In the genomic region with DNA sequence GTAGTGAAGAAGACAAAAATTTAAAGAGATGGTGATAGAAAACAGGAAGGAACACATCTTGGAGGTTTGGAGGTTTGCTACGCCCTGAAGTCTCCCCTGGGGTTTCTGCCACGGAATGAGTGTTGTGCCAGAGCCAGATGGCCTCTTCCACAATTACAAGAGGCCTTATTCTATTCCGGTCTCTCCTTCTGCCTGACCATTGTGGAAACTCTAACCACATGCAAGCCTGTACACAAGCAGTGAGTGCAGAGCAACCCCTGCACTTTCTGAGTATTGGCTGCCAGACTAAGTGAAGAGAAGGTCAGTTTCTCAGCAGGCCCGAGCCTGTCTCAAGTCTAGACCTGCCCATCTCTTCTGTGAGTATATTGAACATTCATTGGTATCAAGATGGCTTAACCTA, we compare ENCODE assay signal across 14 cellular contexts. TPM values are rescaled to one million over a fixed set of nuclear protein-coding genes. Genes with fewer than 3 reads are reported as not detected.
A peak's percentile ranks its signal among the peaks of the same experiment; 100 is the strongest.
DNase-seq lines count a peak whose midpoint lies in the region; TF ChIP-seq lines count a peak whose summit lies in the region.
"Had no signal": no experiment of that assay in that cellular context is flagged by ENCODE, and none has a peak within 500 bp of the region (broad histone marks: within the 10 kb centered on the region; RNA-seq: fewer than 3 reads in every experiment).

No MANE protein-coding gene starts in this region.

- peaks cover 12% of the 10 kb centered on the region for H3K9me3 Mint-ChIP-seq in activated naive CD4-positive, alpha-beta T cell treated with anti-CD3 and anti-CD28 coated beads, Interleukin-2, amount 50 U/mL, for 24 hours

- WGBS in thymus: 68% methylated on average over 4 of the region's 4 CpGs

- no peak overlapping the region for H3K4me3 Mint-ChIP-seq in activated naive CD4-positive, alpha-beta T cell treated with anti-CD3 and anti-CD28 coated beads, Interleukin-2, amount 50 U/mL, for 24 hours

- H3K36me3 ChIP-seq in thymus (ENCODE audit: control insufficient read depth, insufficient read depth): no peaks in the 10 kb centered on the region

- H3K4me1 ChIP-seq in thymus (ENCODE audit: control insufficient read depth, insufficient read depth, low read length): peaks cover 3% of the 10 kb centered on the region

- H3K4me1 Mint-ChIP-seq in activated naive CD4-positive, alpha-beta T cell treated with anti-CD3 and anti-CD28 coated beads, Interleukin-2, amount 50 U/mL, for 24 hours: peaks cover 17% of the 10 kb centered on the region

- H3K9me3 ChIP-seq in thymus (ENCODE audit: control insufficient read depth): no peaks in the 10 kb centered on the region
- H3K9me3 ChIP-seq: A549 had no signal

- no peaks in the 10 kb centered on the region for H3K27me3 Mint-ChIP-seq in activated naive CD4-positive, alpha-beta T cell treated with anti-CD3 and anti-CD28 coated beads, Interleukin-2, amount 50 U/mL, for 24 hours

- H3K27ac ChIP-seq in HL-60 (replicated peaks) (peak overlapping the region; percentile 60), thymus (ENCODE audit: low read depth) (peak overlapping the region; percentile 8)

- DNase-seq in activated naive CD4-positive, alpha-beta T cell (lab: John Stamatoyannopoulos, UW): no peak
- DNase-seq in HL-60 (ENCODE audit: low read depth in 1 of 2, low spot score in 1 of 2) (peak; percentile 6 to 91), choroid plexus epithelial cell (ENCODE audit: low read depth) (peak; percentile 79), NCI-H2227 (lab: John Stamatoyannopoulos, UW; ENCODE audit: unreplicated experiment) (no peak), cerebellar cortex (ENCODE audit: low spot score) (no peak), HUDEP-2 (lab: John Stamatoyannopoulos, UW; ENCODE audit: unreplicated experiment in 76 of 76) (no peak)
- DNase-seq: activated naive CD4-positive, alpha-beta T cell treated with anti-CD3 and anti-CD28 coated beads, Interleukin-2, amount 50 U/mL, for 16 hours; mesendoderm; NCI-H526 treated with DMSO at 0.1 percent for 48 hours; small intestine; stimulated activated naive CD8-positive, alpha-beta T cell treated with anti-CD3 and anti-CD28 coated beads, Interleukin-15, Interleukin-2, amounts not matched to agents 100 U/mL and 50 U/mL, for 24 hours had no signal

- H3K4me3 ChIP-seq in HL-60 (replicated peaks; ENCODE audit: insufficient read depth, low read length) (no peak overlapping the region), choroid plexus epithelial cell (ENCODE audit: low read depth, low read length) (no peak overlapping the region), thymus (ENCODE audit: low read length) (no peak overlapping the region)
- H3K4me3 ChIP-seq: A549 had no signal

- peaks cover 6% of the 10 kb centered on the region for H3K36me3 Mint-ChIP-seq in activated naive CD4-positive, alpha-beta T cell treated with anti-CD3 and anti-CD28 coated beads, Interleukin-2, amount 50 U/mL, for 24 hours

- H3K27ac Mint-ChIP-seq in activated naive CD4-positive, alpha-beta T cell treated with anti-CD3 and anti-CD28 coated beads, Interleukin-2, amount 50 U/mL, for 24 hours: peak overlapping the region; percentile 60

- TF ChIP-seq CTCF in HL-60 (IDR thresholded peaks at IDR 0.05; ENCODE audit: insufficient read depth, low read length) (no peak), choroid plexus epithelial cell (conservative IDR thresholded peaks at IDR 0.05; ENCODE audit: low read depth, low read length) (no peak)

- H3K27me3 ChIP-seq in HL-60 (ENCODE audit: insufficient read depth, poor library complexity, severe bottlenecking) (no peaks in the 10 kb centered on the region), thymus (ENCODE audit: control insufficient read depth, insufficient read depth) (no peaks in the 10 kb centered on the region)

RNA-seq across cellular contexts. Expression of gene MYO1B, which starts 22.7 kb away (rescaled TPM):
- polyA plus RNA-seq in thymus: 28.5 TPM

Comparison
In these comparisons a context has a peak if more than half of its experiments do, and no peak if none do; other contexts are left out.
1. DNase-seq: peak in HL-60 (2 of 2) and choroid plexus epithelial cell (single experiment); none in activated naive CD4-positive, alpha-beta T cell (0 of 4), NCI-H2227 (single experiment), cerebellar cortex (single experiment) and HUDEP-2 (0 of 76).